In the genomic region with DNA sequence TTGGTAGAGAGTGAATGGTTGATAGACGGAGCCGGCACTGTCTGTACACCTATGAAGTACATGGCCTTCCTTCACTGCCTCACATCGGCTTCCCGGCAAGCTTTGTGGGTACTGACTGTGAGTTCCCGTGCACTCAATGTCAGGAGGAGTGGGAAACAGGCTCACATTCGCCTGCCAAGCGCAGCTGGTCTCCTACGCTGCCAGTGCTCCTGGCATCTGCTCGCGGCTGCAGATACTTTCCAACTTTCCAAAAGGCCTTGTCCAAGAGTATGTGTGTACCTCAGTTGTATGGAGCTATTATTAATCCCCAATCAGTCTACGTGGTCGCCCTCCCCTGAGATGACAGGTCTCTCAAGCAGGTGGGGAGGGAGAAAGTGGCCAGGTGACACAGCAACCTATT, we compare ENCODE assay signal across 13 cellular contexts.
DNase-seq lines count a peak whose midpoint lies in the region; ATAC-seq and TF ChIP-seq lines count a peak whose summit lies in the region.
"Had no signal": no experiment of that assay in that cellular context is flagged by ENCODE, and none has a peak within 500 bp of the region (broad histone marks: within the 10 kb centered on the region; RNA-seq: fewer than 3 reads in every experiment).

No MANE protein-coding gene starts in this region.

- intact Hi-C loops in body of pancreas (cut with DNase I) (no loop called here), heart left ventricle (cut with DNase I) (loop anchor here in 1 of 10 donors (10.0 kb wide), 1 partner anchor 512 kb away; a partner anchor contains a TSS)

- H3K9me3 ChIP-seq in body of pancreas: no peaks in the 10 kb centered on the region
- H3K9me3 ChIP-seq in heart left ventricle: peaks cover 0 to 9% (median 0%) of the 10 kb centered on the region in 12 donors
- H3K9me3 ChIP-seq: A549, Caco-2 had no signal

- TF ChIP-seq POLR2A in body of pancreas (IDR thresholded peaks at IDR 0.05): no peak
- TF ChIP-seq POLR2A in heart left ventricle (IDR thresholded peaks at IDR 0.05): no peak

- H3K36me3 ChIP-seq in body of pancreas (replicated peaks in 1 of 2; ENCODE audit: insufficient read depth in 1 of 2, low read depth in 2 of 2): no peaks in the 10 kb centered on the region
- no peaks in the 10 kb centered on the region for H3K36me3 ChIP-seq in heart left ventricle

- peak; percentile 82 for ATAC-seq in body of pancreas
- peak; percentile 81 to 89 (median 86) for ATAC-seq in heart left ventricle
- no peak for ATAC-seq in GM21786 (IDR thresholded peaks at IDR 0.05; ENCODE audit: unreplicated experiment)
- ATAC-seq in HG02571 (IDR thresholded peaks at IDR 0.05; ENCODE audit: unreplicated experiment): no peak
- ATAC-seq: A549; CD8-positive, alpha-beta T cell; GM12878 had no signal

- H3K4me1 ChIP-seq in body of pancreas (peaks cover 28% of the 10 kb centered on the region), heart left ventricle (peaks cover 0 to 18% (median 5%) of the 10 kb centered on the region in 12 donors)
- H3K4me1 ChIP-seq: A549, Caco-2 had no signal

- WGBS in body of pancreas, 2 donors: 30 to 38% methylated on average over 12 of the region's 12 CpGs
- WGBS in heart left ventricle, 4 donors: 81 to 88% (median 85%) methylated on average over 11 to 12 of the region's 12 CpGs

- no peak for TF ChIP-seq CTCF in body of pancreas (IDR thresholded peaks at IDR 0.05)
- no peak for TF ChIP-seq CTCF in heart left ventricle (IDR thresholded peaks at IDR 0.05)

- DNase-seq in body of pancreas: peak; percentile 63 to 84 (median 74)
- DNase-seq in heart left ventricle: peak in 2 of 5 donors; percentile 55 to 79
- peak; percentile 27 for DNase-seq in medulla oblongata (ENCODE audit: extremely low spot score)
- peak; percentile 33 for DNase-seq in superior temporal gyrus (ENCODE audit: extremely low spot score)
- no peak for DNase-seq in GM19238 (ENCODE audit: insufficient read length, low spot score)
- DNase-seq: Caco-2; CD8-positive, alpha-beta T cell; GOT3; H9 had no signal

- H3K27me3 ChIP-seq in body of pancreas (no peaks in the 10 kb centered on the region), heart left ventricle (no peaks in the 10 kb centered on the region)

- H3K4me3 ChIP-seq in body of pancreas: no peak overlapping the region
- H3K4me3 ChIP-seq in heart left ventricle: no peak overlapping the region
- H3K4me3 ChIP-seq: A549, GM12878 had no signal

- peak overlapping the region in 3 of 4 donors; percentile 6 to 25 (median 12) for H3K27ac ChIP-seq in body of pancreas
- peak overlapping the region in 7 of 12 donors; percentile 32 to 71 (median 53) for H3K27ac ChIP-seq in heart left ventricle
- H3K27ac ChIP-seq: A549 had no signal

Comparison
In these comparisons a context has a peak if more than half of its experiments do, and no peak if none do; other contexts are left out.
1. ATAC-seq: peak in body of pancreas (single experiment) and heart left ventricle (4 of 4); none in GM21786 (single experiment) and HG02571 (single experiment).